ENCODE assay signal across 18 cellular contexts in genomic region chr18:2797951-2798350, GRCh38. TPM values are rescaled to one million over a fixed set of nuclear protein-coding genes. Genes with fewer than 3 reads are reported as not detected.
DNase-seq lines count a peak whose midpoint lies in the region; ATAC-seq, FAIRE-seq and TF ChIP-seq lines count a peak whose summit lies in the region.
"Had no signal": no experiment of that assay in that cellular context is flagged by ENCODE, and none has a peak within 500 bp of the region (broad histone marks: within the 10 kb centered on the region; RNA-seq: fewer than 3 reads in every experiment).

No MANE protein-coding gene starts in this region.

- no TSS peak for BruUV-seq in MCF 10A (replicated peaks; lab: Mats Ljungman, UMichigan)

- H3K27ac Mint-ChIP-seq in CD8-positive, alpha-beta T cell, result peak overlapping the region; percentile 78
- no peak overlapping the region for H3K27ac Mint-ChIP-seq in MCF 10A (ENCODE audit: low read depth, unreplicated experiment)
- H3K27ac Mint-ChIP-seq: endodermal cell; stimulated activated naive CD8-positive, alpha-beta T cell treated with anti-CD3 and anti-CD28 coated beads, Interleukin-15, Interleukin-2, amounts not matched to agents 100 ng/mL and 50 ng/mL, for 24 hours had no signal

- peaks cover 14% of the 10 kb centered on the region for H3K4me1 Mint-ChIP-seq in CD8-positive, alpha-beta T cell (ENCODE audit: low read depth)
- no peaks in the 10 kb centered on the region for H3K4me1 Mint-ChIP-seq in MCF 10A (ENCODE audit: insufficient read depth, unreplicated experiment)
- H3K4me1 Mint-ChIP-seq: endodermal cell had no signal

- H3K27me3 Mint-ChIP-seq in CD8-positive, alpha-beta T cell (ENCODE audit: low read depth), result no peaks in the 10 kb centered on the region
- no peaks in the 10 kb centered on the region for H3K27me3 Mint-ChIP-seq in MCF 10A (ENCODE audit: insufficient read depth, unreplicated experiment)
- H3K27me3 Mint-ChIP-seq: stimulated activated naive CD8-positive, alpha-beta T cell treated with anti-CD3 and anti-CD28 coated beads, Interleukin-15, Interleukin-2, amounts not matched to agents 100 ng/mL and 50 ng/mL, for 24 hours had no signal

- intact Hi-C loops in CD8-positive, alpha-beta T cell (cut with DNase I, micrococcal nuclease), result no loop called here
- intact Hi-C loops in MCF 10A (cut with micrococcal nuclease) (no loop called here), posterior vena cava (cut with DNase I) (no loop called here)

- CTCF ChIA-PET in CD8-positive, alpha-beta T cell (lab: Charles Lee), result no interaction called here
- CTCF ChIA-PET in MCF 10A (lab: Yijun Ruan, JAX), result no interaction called here

- no peaks in the 10 kb centered on the region for H3K9me3 Mint-ChIP-seq in CD8-positive, alpha-beta T cell
- no peaks in the 10 kb centered on the region for H3K9me3 Mint-ChIP-seq in MCF 10A (ENCODE audit: unreplicated experiment)
- H3K9me3 Mint-ChIP-seq: endodermal cell; stimulated activated naive CD8-positive, alpha-beta T cell treated with anti-CD3 and anti-CD28 coated beads, Interleukin-15, Interleukin-2, amounts not matched to agents 100 ng/mL and 50 ng/mL, for 24 hours had no signal

- peaks cover 41% of the 10 kb centered on the region for H3K36me3 ChIP-seq in CD8-positive, alpha-beta T cell (ENCODE audit: insufficient read depth, low read length)

- ATAC-seq in CD8-positive, alpha-beta T cell, result no peak
- peak; percentile 71 for ATAC-seq in GM18909 (IDR thresholded peaks at IDR 0.05; ENCODE audit: poor library complexity, unreplicated experiment)
- ATAC-seq in HG02610 (IDR thresholded peaks at IDR 0.05; ENCODE audit: unreplicated experiment), result peak; percentile 68
- peak; percentile 67 for ATAC-seq in HG03558 (IDR thresholded peaks at IDR 0.05; ENCODE audit: extremely low read depth, unreplicated experiment)

- no peak overlapping the region for H3K4me3 Mint-ChIP-seq in CD8-positive, alpha-beta T cell
- H3K4me3 Mint-ChIP-seq in MCF 10A (ENCODE audit: unreplicated experiment), result no peak overlapping the region
- H3K4me3 Mint-ChIP-seq: endodermal cell; stimulated activated naive CD8-positive, alpha-beta T cell treated with anti-CD3 and anti-CD28 coated beads, Interleukin-15, Interleukin-2, amounts not matched to agents 100 ng/mL and 50 ng/mL, for 24 hours had no signal

- no peak for TF ChIP-seq CTCF in CD8-positive, alpha-beta T cell (IDR thresholded peaks at IDR 0.05)
- no peak for TF ChIP-seq CTCF in MCF 10A (IDR thresholded peaks at IDR 0.05; ENCODE audit: unreplicated experiment)

- no peak overlapping the region for H3K4me3 ChIP-seq in CD8-positive, alpha-beta T cell (ENCODE audit: low read depth, low read length)
- H3K4me3 ChIP-seq: left ventricle myocardium inferior, prostate gland had no signal

- H3K27ac ChIP-seq in CD8-positive, alpha-beta T cell (ENCODE audit: low read depth, low read length), result no peak overlapping the region
- H3K27ac ChIP-seq: left ventricle myocardium inferior, prostate gland had no signal

- FAIRE-seq in HTR-8/SVneo (lab: Jason Lieb, UNC), result no peak

- no peaks in the 10 kb centered on the region for H3K27me3 ChIP-seq in CD8-positive, alpha-beta T cell (ENCODE audit: insufficient read depth, low read length)

- H3K36me3 Mint-ChIP-seq in CD8-positive, alpha-beta T cell, result peaks cover 71% of the 10 kb centered on the region
- peaks cover 61% of the 10 kb centered on the region for H3K36me3 Mint-ChIP-seq in MCF 10A (ENCODE audit: insufficient read depth, unreplicated experiment)

- DNase-seq in CD8-positive, alpha-beta T cell, result no peak
- DNase-seq in HTR-8/SVneo (ENCODE audit: insufficient read length, low spot score), result no peak
- no peak for DNase-seq in activated gamma-delta T cell (lab: John Stamatoyannopoulos, UW)
- no peak for DNase-seq in MCF 10A (ENCODE audit: unreplicated experiment)
- no peak for DNase-seq in posterior vena cava (ENCODE audit: low spot score)
- DNase-seq: activated effector memory CD4-positive, alpha-beta T cell treated with Interleukin-2 at 50 U/mL for 16 hours; amygdala; COR-L47; endodermal cell; left ventricle myocardium inferior; MM.1S; NCI-H2029; NCI-H524 had no signal

- POLR2A ChIA-PET in CD8-positive, alpha-beta T cell (lab: Charles Lee), result no interaction called here
- POLR2A ChIA-PET in MCF 10A (lab: Yijun Ruan, JAX), result no interaction called here

- H3K4me1 ChIP-seq in CD8-positive, alpha-beta T cell (ENCODE audit: insufficient read depth, low read length), result no peaks in the 10 kb centered on the region
- H3K4me1 ChIP-seq: left ventricle myocardium inferior, prostate gland had no signal

- H3K9me3 ChIP-seq in CD8-positive, alpha-beta T cell (ENCODE audit: low read length), result no peaks in the 10 kb centered on the region
- H3K9me3 ChIP-seq: left ventricle myocardium inferior, prostate gland had no signal

RNA-seq across cellular contexts. Expression of gene EMILIN2, which starts 48.9 kb away (rescaled TPM):
- total RNA-seq in CD8-positive, alpha-beta T cell, result 1 to 10 TPM; 1.6 to 1.7 TPM
- total RNA-seq in MCF 10A (2022) (not detected in 2 replicates), posterior vena cava (10 to 100 TPM; 21.0 to 32.4 TPM)

Comparison
In these comparisons a context has a peak if more than half of its experiments do, and no peak if none do; other contexts are left out.
1. RNA of gene EMILIN2, which starts 48.9 kb away (total RNA-seq): 21.0 to 32.4 TPM in posterior vena cava; 1.6 to 1.7 TPM in CD8-positive, alpha-beta T cell and not detected in MCF 10A; every median in the first group is over 4 times any median in the second.